Comparison of ENCODE assay signal across 1 cellular context in the genomic region with DNA sequence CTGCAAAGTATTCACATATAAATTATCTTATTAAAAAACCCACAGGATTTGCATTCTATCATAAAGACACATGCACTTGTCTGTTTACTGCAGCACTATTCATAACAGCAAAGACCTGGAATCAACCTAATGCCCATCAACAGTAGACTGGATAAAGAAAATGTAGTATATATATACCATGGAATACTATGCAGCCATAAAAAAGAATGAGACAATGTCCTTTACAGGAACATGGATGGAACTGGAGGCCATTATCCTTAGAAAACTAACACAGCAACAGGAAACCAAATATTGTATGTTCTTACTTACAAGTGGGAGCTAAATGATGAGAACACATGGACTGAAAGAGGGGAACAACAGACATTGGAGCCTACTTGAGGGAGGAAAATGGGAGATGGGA.
A peak's percentile ranks its signal among the peaks of the same experiment; 100 is the strongest.
TF ChIP-seq lines count a peak whose summit lies in the region.

No MANE protein-coding gene starts in this region.

TF ChIP-seq in HEK293, 187 proteins besides CTCF, POLR2A, EP300 and RAD21 (continued from another document):
- TF ChIP-seq, protein P1, sequence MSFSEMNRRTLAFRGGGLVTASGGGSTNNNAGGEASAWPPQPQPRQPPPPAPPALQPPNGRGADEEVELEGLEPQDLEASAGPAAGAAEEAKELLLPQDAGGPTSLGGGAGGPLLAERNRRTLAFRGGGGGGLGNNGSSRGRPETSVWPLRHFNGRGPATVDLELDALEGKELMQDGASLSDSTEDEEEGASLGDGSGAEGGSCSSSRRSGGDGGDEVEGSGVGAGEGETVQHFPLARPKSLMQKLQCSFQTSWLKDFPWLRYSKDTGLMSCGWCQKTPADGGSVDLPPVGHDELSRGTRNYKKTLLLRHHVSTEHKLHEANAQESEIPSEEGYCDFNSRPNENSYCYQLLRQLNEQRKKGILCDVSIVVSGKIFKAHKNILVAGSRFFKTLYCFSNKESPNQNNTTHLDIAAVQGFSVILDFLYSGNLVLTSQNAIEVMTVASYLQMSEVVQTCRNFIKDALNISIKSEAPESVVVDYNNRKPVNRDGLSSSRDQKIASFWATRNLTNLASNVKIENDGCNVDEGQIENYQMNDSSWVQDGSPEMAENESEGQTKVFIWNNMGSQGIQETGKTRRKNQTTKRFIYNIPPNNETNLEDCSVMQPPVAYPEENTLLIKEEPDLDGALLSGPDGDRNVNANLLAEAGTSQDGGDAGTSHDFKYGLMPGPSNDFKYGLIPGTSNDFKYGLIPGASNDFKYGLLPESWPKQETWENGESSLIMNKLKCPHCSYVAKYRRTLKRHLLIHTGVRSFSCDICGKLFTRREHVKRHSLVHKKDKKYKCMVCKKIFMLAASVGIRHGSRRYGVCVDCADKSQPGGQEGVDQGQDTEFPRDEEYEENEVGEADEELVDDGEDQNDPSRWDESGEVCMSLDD (tag by site-specific recombination; IDR thresholded peaks at IDR 0.05) = no peak
- TF ChIP-seq, protein P2, sequence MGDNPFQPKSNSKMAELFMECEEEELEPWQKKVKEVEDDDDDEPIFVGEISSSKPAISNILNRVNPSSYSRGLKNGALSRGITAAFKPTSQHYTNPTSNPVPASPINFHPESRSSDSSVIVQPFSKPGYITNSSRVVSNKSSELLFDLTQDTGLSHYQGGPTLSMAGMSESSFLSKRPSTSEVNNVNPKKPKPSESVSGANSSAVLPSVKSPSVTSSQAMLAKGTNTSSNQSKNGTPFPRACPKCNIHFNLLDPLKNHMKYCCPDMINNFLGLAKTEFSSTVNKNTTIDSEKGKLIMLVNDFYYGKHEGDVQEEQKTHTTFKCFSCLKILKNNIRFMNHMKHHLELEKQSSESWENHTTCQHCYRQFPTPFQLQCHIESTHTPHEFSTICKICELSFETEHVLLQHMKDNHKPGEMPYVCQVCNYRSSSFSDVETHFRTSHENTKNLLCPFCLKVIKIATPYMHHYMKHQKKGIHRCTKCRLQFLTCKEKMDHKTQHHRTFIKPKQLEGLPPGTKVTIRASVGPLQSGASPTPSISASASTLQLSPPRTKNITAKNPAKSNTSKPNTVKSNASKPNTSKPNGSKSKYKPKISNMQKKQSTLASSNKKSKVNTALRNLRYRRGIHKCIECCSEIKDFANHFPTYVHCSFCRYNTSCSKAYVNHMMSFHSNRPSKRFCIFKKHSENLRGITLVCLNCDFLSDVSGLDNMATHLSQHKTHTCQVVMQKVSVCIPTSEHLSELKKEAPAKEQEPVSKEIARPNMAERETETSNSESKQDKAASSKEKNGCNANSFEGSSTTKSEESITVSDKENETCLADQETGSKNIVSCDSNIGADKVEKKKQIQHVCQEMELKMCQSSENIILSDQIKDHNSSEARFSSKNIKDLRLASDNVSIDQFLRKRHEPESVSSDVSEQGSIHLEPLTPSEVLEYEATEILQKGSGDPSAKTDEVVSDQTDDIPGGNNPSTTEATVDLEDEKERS (tag by site-specific recombination; IDR thresholded peaks at IDR 0.05) = 0 out of 2 replicates have a peak, but pooled peaks have one; percentile 51
- no peak for TF ChIP-seq ZNF747 (tag by site-specific recombination; IDR thresholded peaks at IDR 0.05)
- no peak for TF ChIP-seq GLIS2 (tag by site-specific recombination; IDR thresholded peaks at IDR 0.05)
- 0 out of 2 replicates have a peak, but pooled peaks have one; percentile 17 for TF ChIP-seq ZNF580 (tag by site-specific recombination; IDR thresholded peaks at IDR 0.05)
